In genomic region chr6:30556964-30557682, GRCh38 we compare ENCODE assay signal across 1 cellular context.
TF ChIP-seq lines count a peak whose summit lies in the region.

PRR3 (plus strand) TSS chr6:30557295; CDS start chr6:30557345, 50 bp downstream.

TF ChIP-seq in HepG2, 621 proteins besides CTCF, POLR2A, EP300 and RAD21 (continued from another document and continues in another):
- TF ChIP-seq THAP8 (CRISPR knock-in tag; IDR thresholded peaks at IDR 0.05; ENCODE audit: borderline replicate concordance) (peak; percentile 87; the same call in 1 of the 2 replicates), RXRA (CRISPR knock-in tag; IDR thresholded peaks at IDR 0.05) (peak; percentile 94), PAF1 (CRISPR knock-in tag; IDR thresholded peaks at IDR 0.05) (peak; percentile 50; the same call in 1 of the 2 replicates), ZSCAN12 (CRISPR knock-in tag; IDR thresholded peaks at IDR 0.05) (0 out of 2 replicates have a peak, but pooled peaks have one; percentile 50), HES4 (CRISPR knock-in tag; IDR thresholded peaks at IDR 0.05; ENCODE audit: borderline replicate concordance) (peak; percentile 77), NFKBIZ (CRISPR knock-in tag; IDR thresholded peaks at IDR 0.05) (0 out of 2 replicates have a peak, but pooled peaks have one; percentile 28), ZBTB21 (CRISPR knock-in tag; IDR thresholded peaks at IDR 0.05) (no peak; the same call in 1 of the 2 replicates), DR1 (CRISPR knock-in tag; IDR thresholded peaks at IDR 0.05) (no peak), RBM22 (optimal IDR thresholded peaks at IDR 0.05; ENCODE audit: low read length) (peak; percentile 60), ZNF30 (CRISPR knock-in tag; IDR thresholded peaks at IDR 0.05) (peak; percentile 85; the same call in 1 of the 2 replicates), TCF7 (IDR thresholded peaks at IDR 0.05; ENCODE audit: low read depth) (no peak), ZNF276 (CRISPR knock-in tag; IDR thresholded peaks at IDR 0.05; ENCODE audit: low read depth) (peak; percentile 86; the same call in 1 of the 2 replicates), NCOA1 (CRISPR knock-in tag; IDR thresholded peaks at IDR 0.05) (peak; percentile 42; the same call in 1 of the 2 replicates), MXD1 (CRISPR knock-in tag; IDR thresholded peaks at IDR 0.05) (peak; percentile 67), ZNF121 (CRISPR knock-in tag; IDR thresholded peaks at IDR 0.05) (peak; percentile 59), HNRNPL (IDR thresholded peaks at IDR 0.05; ENCODE audit: low read depth, low read length) (peak; percentile 76; the same call in 1 of the 2 replicates), ZNF318 (CRISPR knock-in tag; IDR thresholded peaks at IDR 0.05) (peak; percentile 98), ZNF350 (CRISPR knock-in tag; IDR thresholded peaks at IDR 0.05; ENCODE audit: borderline replicate concordance, low read depth) (peak; percentile 89; the same call in 1 of the 2 replicates), KDM2A (CRISPR knock-in tag; IDR thresholded peaks at IDR 0.05; ENCODE audit: borderline replicate concordance, low read depth) (peak; percentile 99), ZNF607 (CRISPR knock-in tag; IDR thresholded peaks at IDR 0.05; ENCODE audit: borderline replicate concordance) (peak; percentile 95), BORCS8-MEF2B (CRISPR knock-in tag; IDR thresholded peaks at IDR 0.05) (peak; percentile 99), GATAD2A (CRISPR knock-in tag; IDR thresholded peaks at IDR 0.05) (no peak; the same call in none of the 2 replicates), HNF1B (CRISPR knock-in tag; IDR thresholded peaks at IDR 0.05) (peak; percentile 86), NFE2L2 (IDR thresholded peaks at IDR 0.05; ENCODE audit: low read length) (no peak), ZNF550 (CRISPR knock-in tag; IDR thresholded peaks at IDR 0.05; ENCODE audit: borderline replicate concordance) (no peak), NAIF1 (CRISPR knock-in tag; IDR thresholded peaks at IDR 0.05; ENCODE audit: borderline replicate concordance) (peak; percentile 94), ZNF557 (CRISPR knock-in tag; IDR thresholded peaks at IDR 0.05) (no peak), ZSCAN29 (CRISPR knock-in tag; conservative IDR thresholded peaks at IDR 0.05) (peak; percentile 89), BCL3 (CRISPR knock-in tag; IDR thresholded peaks at IDR 0.05) (peak; percentile 83), BATF2 (CRISPR knock-in tag; IDR thresholded peaks at IDR 0.05) (peak; percentile 91; the same call in 1 of the 2 replicates), RXRB (CRISPR knock-in tag; IDR thresholded peaks at IDR 0.05; ENCODE audit: borderline replicate concordance) (peak; percentile 88), ZNF12 (CRISPR knock-in tag; IDR thresholded peaks at IDR 0.05) (peak; percentile 82; the same call in 1 of the 2 replicates), DZIP1 (CRISPR knock-in tag; IDR thresholded peaks at IDR 0.05) (no peak), ZNF746 (CRISPR knock-in tag; IDR thresholded peaks at IDR 0.05) (peak; percentile 66), HMGA1 (CRISPR knock-in tag; conservative IDR thresholded peaks at IDR 0.05) (no peak), ZMAT3 (CRISPR knock-in tag; conservative IDR thresholded peaks at IDR 0.05) (peak; percentile 83), NFE2L1 (CRISPR knock-in tag; IDR thresholded peaks at IDR 0.05; ENCODE audit: borderline replicate concordance) (peak; percentile 98), E2F2 (CRISPR knock-in tag; IDR thresholded peaks at IDR 0.05; ENCODE audit: borderline replicate concordance) (no peak), ZMYM4 (CRISPR knock-in tag; IDR thresholded peaks at IDR 0.05) (peak; percentile 77), ATF3 (CRISPR knock-in tag; IDR thresholded peaks at IDR 0.05) (no peak), SIX4 (CRISPR knock-in tag; IDR thresholded peaks at IDR 0.05) (peak; percentile 21; the same call in 1 of the 2 replicates), PCBP2 (optimal IDR thresholded peaks at IDR 0.05; ENCODE audit: low read depth, low read length, poor library complexity, severe bottlenecking) (no peak), DDIT3 (CRISPR knock-in tag; IDR thresholded peaks at IDR 0.05) (no peak)
